11 cellular contexts compared by ENCODE assay signal in genomic region chr19:36256853-36257511, GRCh38. TPM values are rescaled to one million over a fixed set of nuclear protein-coding genes. Genes with fewer than 3 reads are reported as not detected.
A peak's percentile ranks its signal among the peaks of the same experiment; 100 is the strongest.
DNase-seq lines count a peak whose midpoint lies in the region; ATAC-seq and TF ChIP-seq lines count a peak whose summit lies in the region.
"Had no signal": no experiment of that assay in that cellular context is flagged by ENCODE, and none has a peak within 500 bp of the region (broad histone marks: within the 10 kb centered on the region; RNA-seq: fewer than 3 reads in every experiment).

No MANE protein-coding gene starts in this region.

- H3K4me1 ChIP-seq in GM23248 (ENCODE audit: insufficient read depth) = no peaks in the 10 kb centered on the region
- H3K4me1 ChIP-seq in mammary epithelial cell (ENCODE audit: insufficient read depth, low read length) = no peaks in the 10 kb centered on the region
- H3K4me1 ChIP-seq in spleen = no peaks in the 10 kb centered on the region

- H2AFZ ChIP-seq in GM23248 (peak overlapping the region; percentile 71), mammary epithelial cell (ENCODE audit: low read depth, low read length) (peak overlapping the region; percentile 49)

- no peaks in the 10 kb centered on the region for H3K9me2 ChIP-seq in GM23248 (ENCODE audit: insufficient read depth)

- H3K9ac ChIP-seq in GM23248 (peak overlapping the region; percentile 65), mammary epithelial cell (ENCODE audit: insufficient read depth, low read length) (no peak overlapping the region)

- CTCF ChIA-PET in mammary epithelial cell (lab: Charles Lee; ENCODE audit: low non-redundant PET) = no interaction called here

- H3K27ac ChIP-seq in GM23248 (no peak overlapping the region), mammary epithelial cell (ENCODE audit: insufficient read depth, low read depth, low read length) (no peak overlapping the region), spleen (no peak overlapping the region)

- 59 to 62% methylated on average over 35 to 42 of the region's 42 CpGs for WGBS in GM23248 (ENCODE audit: low coverage in 1 of 2, low lambda C conversion rate in 2 of 2, missing lambda C conversion rate in 2 of 2), 2 experiments
- 34% methylated on average over 20 of the region's 42 CpGs for whole genome bisulfite sequencing in mammary epithelial cell (ENCODE audit: low coverage, missing lambda C conversion rate)
- 61 to 75% (median 67%) methylated on average over 34 to 42 of the region's 42 CpGs for WGBS in spleen, 5 donors

- no peak for DNase-seq in GM23248
- DNase-seq in mammary epithelial cell = no peak
- no peak for DNase-seq in kidney epithelial cell (ENCODE audit: low read depth)
- no peak for DNase-seq in spleen
- no peak for DNase-seq in GOT3 (lab: John Stamatoyannopoulos, UW)
- DNase-seq in RKO (ENCODE audit: low spot score) = no peak
- DNase-seq: activated CD4-positive, alpha-beta memory T cell treated with anti-CD3 and anti-CD28 coated beads, Interleukin-2, amount 10 ng/mL, durations not matched to agents 7 days and 5 days; NCI-H526; stimulated activated CD4-positive, alpha-beta T cell treated with anti-CD3 and anti-CD28 coated beads, Interleukin-12 subunit alpha, Interleukin-12 subunit beta, amount 100 ng/mL, for 4 hours had no signal

- no peak for TF ChIP-seq CTCF in mammary epithelial cell (conservative IDR thresholded peaks at IDR 0.05 in 1 of 2, IDR thresholded peaks at IDR 0.05 in 1 of 2; ENCODE audit: extremely low read depth in 1 of 2, insufficient read depth in 1 of 2, low read depth in 1 of 2, low read length in 2 of 2)
- no peak for TF ChIP-seq CTCF in kidney epithelial cell (IDR thresholded peaks at IDR 0.05; ENCODE audit: insufficient read depth, low read length, poor library complexity, severe bottlenecking)
- no peak for TF ChIP-seq CTCF in spleen (IDR thresholded peaks at IDR 0.05 in 8 of 11, conservative IDR thresholded peaks at IDR 0.05 in 3 of 11)

- H3K27me3 ChIP-seq in GM23248 (replicated peaks; ENCODE audit: insufficient read depth) (no peaks in the 10 kb centered on the region), mammary epithelial cell (ENCODE audit: insufficient read depth, low read length) (no peaks in the 10 kb centered on the region), kidney epithelial cell (ENCODE audit: control insufficient read depth, insufficient read depth, low read length) (no peaks in the 10 kb centered on the region), spleen (replicated peaks in 1 of 7) (peaks cover 0 to 5% (median 0%) of the 10 kb centered on the region in 7 donors)

- TF ChIP-seq POLR2A in spleen (IDR thresholded peaks at IDR 0.05) = no peak

- H4K20me1 ChIP-seq in GM23248 (ENCODE audit: insufficient read depth) = no peaks in the 10 kb centered on the region
- H4K20me1 ChIP-seq in mammary epithelial cell (ENCODE audit: insufficient read depth, low read length) = no peaks in the 10 kb centered on the region

- dilution Hi-C loops in mammary epithelial cell (cut with HindIII; ENCODE audit: low sequenced_read_pairs) = no loop called here

- ATAC-seq in GM18520 (IDR thresholded peaks at IDR 0.05; ENCODE audit: unreplicated experiment) = no peak
- ATAC-seq in HG03139 (IDR thresholded peaks at IDR 0.05; ENCODE audit: unreplicated experiment) = no peak

- no peaks in the 10 kb centered on the region for H3K36me3 ChIP-seq in GM23248 (ENCODE audit: low read depth)
- H3K36me3 ChIP-seq in mammary epithelial cell (ENCODE audit: insufficient read depth, low read length) = no peaks in the 10 kb centered on the region
- no peaks in the 10 kb centered on the region for H3K36me3 ChIP-seq in kidney epithelial cell (ENCODE audit: control insufficient read depth, insufficient read depth, low read length)
- H3K36me3 ChIP-seq in spleen = no peaks in the 10 kb centered on the region

- peak overlapping the region; percentile 72 for H3K4me3 ChIP-seq in GM23248
- peak overlapping the region in 2 of 3 experiments; percentile 25 to 37 for H3K4me3 ChIP-seq in mammary epithelial cell (replicated peaks in 1 of 3; ENCODE audit: insufficient read depth in 1 of 3, low read depth in 2 of 3, low read length in 3 of 3)
- peak overlapping the region; percentile 27 for H3K4me3 ChIP-seq in kidney epithelial cell (ENCODE audit: low read depth, low read length)
- peak overlapping the region; percentile 13 to 64 (median 34) for H3K4me3 ChIP-seq in spleen

- no peaks in the 10 kb centered on the region for H3F3A ChIP-seq in GM23248 (ENCODE audit: insufficient read depth)

- intact Hi-C loops in mammary epithelial cell (cut with micrococcal nuclease) (no loop called here), spleen (cut with DNase I; ENCODE audit: low total_unique reads) (no loop called here)

- no peaks in the 10 kb centered on the region for H3K79me2 ChIP-seq in GM23248 (ENCODE audit: insufficient read depth)
- H3K79me2 ChIP-seq in mammary epithelial cell (ENCODE audit: insufficient read depth, low read length) = no peaks in the 10 kb centered on the region

- in situ Hi-C loops in GM23248 (cut with MboI) (loop anchor here (10.0 kb wide), 1 partner anchor 78 kb away; no protein-coding TSS in a partner anchor), mammary epithelial cell (cut with MboI; ENCODE audit: low sequenced_read_pairs in 2 of 2) (no loop called here)

- H3K4me2 ChIP-seq in GM23248 (ENCODE audit: unreplicated experiment) = peak overlapping the region; percentile 76
- peak overlapping the region; percentile 76 for H3K4me2 ChIP-seq in mammary epithelial cell (ENCODE audit: insufficient read depth, low read depth, low read length)

- H3K9me3 ChIP-seq in GM23248 (ENCODE audit: low read depth) (no peaks in the 10 kb centered on the region), mammary epithelial cell (replicated peaks; ENCODE audit: insufficient read depth, low read length) (peaks cover 7% of the 10 kb centered on the region), spleen (peaks cover 0 to 73% (median 38%) of the 10 kb centered on the region in 8 donors)

- no TSS peak for BruUV-seq in mammary epithelial cell (replicated peaks; lab: Mats Ljungman, UMichigan)

RNA-seq across cellular contexts. Expression of gene ZNF146, which starts 42.1 kb away (rescaled TPM):
- 63.2 and 64.6 TPM in 2 replicates for total RNA-seq in GM23248 (2014; rRNA removed; shearing (Covaris generic))
- polyA plus RNA-seq in GM23248 (2016; fragmentation: Nextera tagmentation; extraction: Ambion mirVana) = 55.7 and 60.0 TPM in 2 replicates
- 10 to 100 TPM; 74.5 to 77.3 TPM for total RNA-seq in mammary epithelial cell
- 39.5 TPM for polyA plus RNA-seq in mammary epithelial cell
- 25.0 TPM for polyA minus RNA-seq in mammary epithelial cell
- total RNA-seq in kidney epithelial cell = 123 and 155 TPM in 2 replicates
- 10 to 100 TPM; 43.6 to 66.3 (median 54.4) TPM for total RNA-seq in spleen
- 10 to 100 TPM; 19.1 to 27.0 (median 21.3) TPM for polyA plus RNA-seq in spleen

RNA-seq across cellular contexts. Expression of gene ZNF565, which starts 42.5 kb away (rescaled TPM):
- total RNA-seq in GM23248 (2014; rRNA removed; shearing (Covaris generic)) = 1.6 and 2.1 TPM in 2 replicates
- polyA plus RNA-seq in GM23248 (2016; fragmentation: Nextera tagmentation; extraction: Ambion mirVana) = 2.6 and 3.4 TPM in 2 replicates
- total RNA-seq in mammary epithelial cell = 1 to 10 TPM; 2.8 to 3.5 TPM
- 1.5 TPM for polyA plus RNA-seq in mammary epithelial cell
- polyA minus RNA-seq in mammary epithelial cell = not detected
- total RNA-seq in kidney epithelial cell = 1.5 and 2.2 TPM in 2 replicates
- 1 to 10 TPM; 3.1 to 7.1 (median 4.4) TPM for total RNA-seq in spleen
- 1 to 10 TPM; 1.2 to 1.7 (median 1.6) TPM for polyA plus RNA-seq in spleen
